Comparison of ENCODE assay signal across 8 cellular contexts in the genomic region with DNA sequence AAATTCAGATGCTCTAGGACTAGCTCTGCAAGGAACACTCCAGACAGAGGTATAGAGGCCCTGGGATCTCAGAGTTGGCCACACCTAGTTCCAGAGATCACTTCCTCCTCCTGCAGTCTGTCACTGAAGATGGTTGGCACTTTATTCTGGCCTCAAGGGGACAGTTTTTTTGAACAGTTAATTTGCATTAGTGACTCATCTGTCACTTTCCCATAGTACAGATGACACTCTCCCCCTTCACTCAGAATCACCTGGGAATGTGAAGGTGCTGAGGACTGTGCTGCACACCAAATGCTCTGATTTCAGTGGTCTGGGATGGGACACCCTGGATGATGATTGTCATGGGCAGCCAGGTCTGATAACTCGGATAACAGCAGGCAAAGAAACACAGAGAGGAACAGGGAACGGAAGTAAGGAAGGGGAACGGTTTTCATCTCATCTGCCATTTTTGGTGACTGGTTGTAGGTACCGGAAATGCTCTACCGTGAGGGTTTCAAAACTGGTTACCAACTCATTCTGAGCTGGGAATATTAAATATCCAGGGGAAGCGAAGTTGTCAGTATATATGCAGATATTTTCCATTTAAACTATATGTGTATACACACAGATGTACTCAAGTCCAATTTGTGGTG.
A peak's percentile ranks its signal among the peaks of the same experiment; 100 is the strongest.
DNase-seq lines count a peak whose midpoint lies in the region; ATAC-seq and TF ChIP-seq lines count a peak whose summit lies in the region.

No MANE protein-coding gene starts in this region.

- DNase-seq in GM12865 (ENCODE audit: low read depth): peak; percentile 75
- peak; percentile 69 for DNase-seq in SW480 (ENCODE audit: low spot score)
- DNase-seq in NCI-H2227 (lab: John Stamatoyannopoulos, UW; ENCODE audit: unreplicated experiment): no peak
- no peak for DNase-seq in gastrocnemius medialis
- no peak for DNase-seq in activated CD4-positive, alpha-beta T cell treated with anti-CD3 and anti-CD28 coated beads for 4 hours
- DNase-seq in left ventricle myocardium superior: no peak

- ATAC-seq in GM19397 (IDR thresholded peaks at IDR 0.05; ENCODE audit: unreplicated experiment) (peak; percentile 92), HG03064 (IDR thresholded peaks at IDR 0.05; ENCODE audit: low read depth, unreplicated experiment) (peak; percentile 92), gastrocnemius medialis (no peak), left ventricle myocardium superior (no peak)

- in situ Hi-C loops in gastrocnemius medialis (cut with MboI; ENCODE audit: low sequenced_read_pairs in 4 of 4): loop anchor here in 1 of 4 donors (25.0 kb wide), 1 partner anchor 101 kb away; no protein-coding TSS in a partner anchor

- no peak overlapping the region for H3K27ac ChIP-seq in gastrocnemius medialis

- H3K27me3 ChIP-seq in gastrocnemius medialis: no peaks in the 10 kb centered on the region

- H3K4me3 ChIP-seq in GM12865 (ENCODE audit: low read depth, low read length) (peak overlapping the region; percentile 15), gastrocnemius medialis (no peak overlapping the region)

- TF ChIP-seq CTCF in GM12865 (IDR thresholded peaks at IDR 0.05; ENCODE audit: insufficient read depth, low read depth, low read length, missing control alignments) (no peak), gastrocnemius medialis (IDR thresholded peaks at IDR 0.05 in 4 of 5, conservative IDR thresholded peaks at IDR 0.05 in 1 of 5) (no peak)

- H3K36me3 ChIP-seq in gastrocnemius medialis: no peaks in the 10 kb centered on the region

- no peak for TF ChIP-seq POLR2A in gastrocnemius medialis (IDR thresholded peaks at IDR 0.05)

- no peaks in the 10 kb centered on the region for H3K9me3 ChIP-seq in gastrocnemius medialis

- H3K4me1 ChIP-seq in gastrocnemius medialis: no peaks in the 10 kb centered on the region

- intact Hi-C loops in gastrocnemius medialis (cut with DNase I; ENCODE audit: low total_unique reads): no loop called here
- intact Hi-C loops in left ventricle myocardium superior (cut with micrococcal nuclease): no loop called here

Comparison
In these comparisons a context has a peak if more than half of its experiments do, and no peak if none do; other contexts are left out.
1. DNase-seq: peak in GM12865 (single experiment) and SW480 (single experiment); none in NCI-H2227 (single experiment), gastrocnemius medialis (0 of 2), activated CD4-positive, alpha-beta T cell treated with anti-CD3 and anti-CD28 coated beads for 4 hours (0 of 2) and left ventricle myocardium superior (single experiment).
2. ATAC-seq: peak in GM19397 (single experiment) and HG03064 (single experiment); none in gastrocnemius medialis (0 of 2) and left ventricle myocardium superior (single experiment).